In genomic region chr7:122605929-122606328, GRCh38 we compare ENCODE assay signal across 7 cellular contexts.
"Had no signal": no experiment of that assay in that cellular context is flagged by ENCODE, and none has a peak within 500 bp of the region (broad histone marks: within the 10 kb centered on the region; RNA-seq: fewer than 3 reads in every experiment).

No MANE protein-coding gene starts in this region.

- DNase-seq: GDM1, GF-D8 had no signal

- FAIRE-seq: G401.6, GM12891, GM12892, GM18507, GM19239 had no signal
